ENCODE assay signal across 8 cellular contexts in the genomic region with DNA sequence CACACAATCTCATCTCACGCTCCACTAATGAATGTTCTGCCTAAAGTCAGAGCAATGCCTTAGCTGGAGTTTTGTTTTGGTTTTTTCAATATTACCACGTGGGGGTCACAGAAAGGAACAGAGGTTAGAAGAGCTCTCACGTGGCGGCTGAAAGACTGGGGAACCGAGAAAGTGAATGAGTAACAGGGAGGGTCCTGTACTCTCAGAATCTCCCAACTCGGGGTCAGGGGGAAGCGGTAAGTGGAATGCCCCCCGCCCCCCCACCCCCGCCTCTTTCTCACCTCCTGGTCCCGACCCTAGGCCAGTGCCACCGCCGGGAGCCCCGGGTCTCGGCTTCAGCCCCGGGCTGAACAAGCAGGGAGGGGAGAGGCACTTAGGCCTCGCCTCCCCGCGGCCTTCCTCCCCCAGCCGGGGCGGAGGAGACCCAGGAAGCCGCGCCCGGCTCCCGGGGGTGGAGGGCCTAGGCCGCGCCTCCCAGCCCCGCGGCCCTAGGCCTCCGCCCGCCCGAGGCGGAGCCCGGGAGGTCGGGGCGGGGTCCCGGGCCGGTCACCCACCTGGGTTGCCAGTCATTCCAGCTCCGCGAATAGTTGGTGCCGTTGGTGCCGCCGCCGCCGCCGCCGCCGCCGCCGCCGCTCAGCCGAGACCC.
DNase-seq lines count a peak whose midpoint lies in the region; ATAC-seq, FAIRE-seq and TF ChIP-seq lines count a peak whose summit lies in the region.
"Not testable (repeated sequence)": the region's sequence is repeated elsewhere in the genome, so short reads cannot be mapped to it uniquely, and the experiment has no call there.

No MANE protein-coding gene starts in this region.

- not testable (repeated sequence) for H4K5ac ChIP-seq in H1 (ENCODE audit: insufficient read length, low read depth, low read length)

- H2BK120ac ChIP-seq in H1 (replicated peaks; ENCODE audit: low read depth, low read length) = not testable (repeated sequence)

- WGBS in H1 (ENCODE audit: extremely low coverage in 1 of 2, insufficient coverage in 1 of 2, insufficient read length in 1 of 2, insufficient replicate concordance in 2 of 2, low coverage in 1 of 2, low lambda C conversion rate in 2 of 2, missing lambda C conversion rate in 1 of 2), 2 experiments = 0% methylated on average over 5 of the region's 51 CpGs; no CpG with 5 or more reads in 1 of the 2 experiments

- not testable (repeated sequence) for H2AK5ac ChIP-seq in H1 (ENCODE audit: low read depth, low read length)

- BruUV-seq in PC-9 (replicated peaks; lab: Mats Ljungman, UMichigan) = not testable (repeated sequence)

- not testable (repeated sequence) for H3K9me3 Mint-ChIP-seq in memory B cell

- TF ChIP-seq CTCF in PC-9 (conservative IDR thresholded peaks at IDR 0.05); H1 (IDR thresholded peaks at IDR 0.05; ENCODE audit: control extremely low read depth in 1 of 3, insufficient read depth in 1 of 3, low read depth in 1 of 3, low read length in 3 of 3): not testable (repeated sequence)

- H2BK15ac ChIP-seq in H1 (ENCODE audit: low read length) = not testable (repeated sequence)

- not testable (repeated sequence) for H3K23ac ChIP-seq in H1 (ENCODE audit: insufficient read length)

- not testable (repeated sequence) for FAIRE-seq in H1 (lab: Jason Lieb, UNC)

- not testable (repeated sequence) for H3K4ac ChIP-seq in H1 (replicated peaks; ENCODE audit: insufficient read length, low read depth, low read length)

- ATAC-seq in GM21367 (IDR thresholded peaks at IDR 0.05; ENCODE audit: unreplicated experiment) (peak; percentile 37), HG03354 (IDR thresholded peaks at IDR 0.05; ENCODE audit: poor library complexity, severe bottlenecking, unreplicated experiment) (peak; percentile 62), memory B cell (ENCODE audit: low read depth) (peak; percentile 48)

- not testable (repeated sequence) for H2BK12ac ChIP-seq in H1 (ENCODE audit: low read depth, low read length)

- H4K20me1 ChIP-seq in BLaER1 = peaks cover 46% of the 10 kb centered on the region
- H4K20me1 ChIP-seq in PC-9 (ENCODE audit: insufficient read depth) = peaks cover 30% of the 10 kb centered on the region
- not testable (repeated sequence) for H4K20me1 ChIP-seq in H1 (replicated peaks in 1 of 2; ENCODE audit: control insufficient read depth in 1 of 2, insufficient read depth in 2 of 2, low read length in 2 of 2)

- TF ChIP-seq POLR2A in H1 (IDR thresholded peaks at IDR 0.05; ENCODE audit: control extremely low read depth in 1 of 2, low read depth in 2 of 2, low read length in 2 of 2) = not testable (repeated sequence)

- not testable (repeated sequence) for H2AFZ ChIP-seq in PC-9; H1 (ENCODE audit: low read length)

- H3K14ac ChIP-seq in H1 (ENCODE audit: insufficient read length) = not testable (repeated sequence)

- POLR2A ChIA-PET in PC-9 (lab: Charles Lee; ENCODE audit: unreplicated experiment) (interaction anchor here (0.6 to 0.7 kb wide), 3 partner anchors 19 to 1995 kb away, joined by 3 to 6 read pairs (median 4); no protein-coding TSS in a partner anchor), H1 (lab: Charles Lee; ENCODE audit: partially characterized antibody) (interaction anchor here (0.6 to 1.4 kb wide), 2 partner anchors 14 to 33 kb away, joined by 3 to 4 read pairs; no protein-coding TSS in a partner anchor)

- not testable (repeated sequence) for H3K27me3 Mint-ChIP-seq in memory B cell

- peaks cover 30% of the 10 kb centered on the region for H3F3A ChIP-seq in PC-9 (ENCODE audit: insufficient read depth, low read depth)

- peak overlapping the region; percentile 85 for H3K4me3 ChIP-seq in BLaER1
- peak overlapping the region; percentile 69 for H3K4me3 ChIP-seq in PC-9
- peak overlapping the region; percentile 49 to 81 (median 62) for H3K4me3 ChIP-seq in H1 (ENCODE audit: extremely low read depth in 1 of 4, insufficient read depth in 2 of 4, low read depth in 3 of 4, low read length in 4 of 4)

- H3K79me1 ChIP-seq in H1 (ENCODE audit: low read depth, low read length) = not testable (repeated sequence)

- CTCF ChIA-PET in PC-9 (lab: Charles Lee); H1 (lab: Charles Lee; ENCODE audit: partially characterized antibody): not testable (repeated sequence)

- H3K9me2 ChIP-seq in PC-9 (ENCODE audit: insufficient read depth) = not testable (repeated sequence)

- not testable (repeated sequence) for H3K56ac ChIP-seq in H1 (replicated peaks; ENCODE audit: insufficient read length, low read depth, low read length)

- not testable (repeated sequence) for H3K9me3 ChIP-seq in BLaER1; PC-9 (ENCODE audit: insufficient read depth, low read depth); H1 (ENCODE audit: insufficient read depth in 2 of 2, low read depth in 1 of 2, low read length in 1 of 2)

- peak overlapping the region; percentile 95 for H3K27ac Mint-ChIP-seq in memory B cell

- H3K4me1 ChIP-seq in BLaER1 (peaks cover 40% of the 10 kb centered on the region), PC-9 (replicated peaks; ENCODE audit: insufficient read depth) (peaks cover 21% of the 10 kb centered on the region)
- not testable (repeated sequence) for H3K4me1 ChIP-seq in H1 (replicated peaks in 1 of 4; ENCODE audit: control insufficient read depth in 3 of 4, insufficient read depth in 4 of 4, low read length in 3 of 4)

- peak overlapping the region; percentile 96 for H3K9ac ChIP-seq in BLaER1
- H3K9ac ChIP-seq in H1 (replicated peaks in 1 of 4; ENCODE audit: extremely low read depth in 1 of 4, low read depth in 3 of 4, low read length in 3 of 4) = not testable (repeated sequence)

- peak overlapping the region; percentile 57 for H3K4me2 ChIP-seq in BLaER1
- peak overlapping the region; percentile 70 for H3K4me2 ChIP-seq in PC-9
- H3K4me2 ChIP-seq in H1 (ENCODE audit: insufficient read depth in 1 of 2, low read depth in 2 of 2, low read length in 2 of 2) = peak overlapping the region; percentile 76 to 82; a peak in 1 of 4 replicates

- H3K4me1 Mint-ChIP-seq in memory B cell = not testable (repeated sequence)

- H3K23me2 ChIP-seq in H1 (ENCODE audit: low read depth, low read length) = not testable (repeated sequence)

- not testable (repeated sequence) for H2BK5ac ChIP-seq in H1 (ENCODE audit: low read depth, low read length)

- DNase-seq in PC-9 = peak; percentile 61 to 96
- peak; percentile 80 for DNase-seq in activated T-cell treated with anti-CD3 and anti-CD28 coated beads, Interleukin-2, amount 50 U/mL, for 1 hour
- peak in 1 of 2 experiments; percentile 68 for DNase-seq in H1 (ENCODE audit: low read depth in 1 of 2, low spot score in 2 of 2)
- DNase-seq in memory B cell (ENCODE audit: low spot score in 2 of 2) = peak; percentile 66 to 76
- peak; percentile 61 for DNase-seq in stimulated activated CD4-positive, alpha-beta T cell treated with anti-CD3 and anti-CD28 coated beads, Interleukin-4, amount 100 ng/mL, for 24 hours

- not testable (repeated sequence) for H3K18ac ChIP-seq in H1 (ENCODE audit: extremely low read depth, low read length)

- peak overlapping the region; percentile 90 for H3K4me3 Mint-ChIP-seq in memory B cell

- intact Hi-C loops in PC-9 (cut with micrococcal nuclease; ENCODE audit: unreplicated experiment) = not testable (repeated sequence)

- H3K27ac ChIP-seq in BLaER1 = peak overlapping the region; percentile 94
- H3K27ac ChIP-seq in PC-9 = peak overlapping the region; percentile 87
- H3K27ac ChIP-seq in H1 (ENCODE audit: low read depth, low read length) = not testable (repeated sequence)

- not testable (repeated sequence) for TF ChIP-seq EP300 in H1 (IDR thresholded peaks at IDR 0.05; ENCODE audit: borderline replicate concordance in 1 of 2, low read depth in 2 of 2, low read length in 2 of 2)

- not testable (repeated sequence) for TF ChIP-seq RAD21 in H1 (IDR thresholded peaks at IDR 0.05 in 1 of 2, conservative IDR thresholded peaks at IDR 0.05 in 1 of 2; ENCODE audit: low read depth in 2 of 2, low read length in 2 of 2)

- not testable (repeated sequence) for H3K36me3 Mint-ChIP-seq in memory B cell

- H2BK20ac ChIP-seq in H1 (ENCODE audit: low read length) = not testable (repeated sequence)

- not testable (repeated sequence) for H4K8ac ChIP-seq in H1 (ENCODE audit: extremely low read depth, insufficient read depth, low read length)

- H4K91ac ChIP-seq in H1 (replicated peaks; ENCODE audit: insufficient read length, low read length) = not testable (repeated sequence)

- peaks cover 46% of the 10 kb centered on the region for H3K79me2 ChIP-seq in PC-9 (ENCODE audit: low read depth)
- peaks cover 0 to 33% of the 10 kb centered on the region in 2 experiments; a peak in 2 of 4 replicates for H3K79me2 ChIP-seq in H1 (ENCODE audit: control insufficient read depth in 1 of 2, insufficient read depth in 2 of 2, low read length in 2 of 2)

- not testable (repeated sequence) for H3K36me3 ChIP-seq in BLaER1; PC-9 (ENCODE audit: low read depth); H1 (ENCODE audit: control insufficient read depth in 2 of 4, insufficient read depth in 4 of 4, low read length in 3 of 4)

- H3K27me3 ChIP-seq in BLaER1; PC-9 (ENCODE audit: insufficient read depth, low read depth); H1 (replicated peaks in 1 of 4; ENCODE audit: control insufficient read depth in 3 of 4, extremely low read depth in 1 of 4, insufficient read depth in 3 of 4, low read length in 3 of 4): not testable (repeated sequence)
